Comparison of ENCODE assay signal across 24 cellular contexts in genomic region chr11:35131094-35131493, GRCh38. TPM values are rescaled to one million over a fixed set of nuclear protein-coding genes. Genes with fewer than 3 reads are reported as not detected.
DNase-seq lines count a peak whose midpoint lies in the region; ATAC-seq, FAIRE-seq and TF ChIP-seq lines count a peak whose summit lies in the region.
"Had no signal": no experiment of that assay in that cellular context is flagged by ENCODE, and none has a peak within 500 bp of the region (broad histone marks: within the 10 kb centered on the region; RNA-seq: fewer than 3 reads in every experiment).

No MANE protein-coding gene starts in this region.

- H3K27ac ChIP-seq in GM23338 (ENCODE audit: low read depth), result no peak overlapping the region
- H3K27ac ChIP-seq: BLaER1 treated with 17β-estradiol and CSF1 and Interleukin-3, amounts not matched to agents 10 nM and 100 nM; PC-9; RWPE1; SK-N-MC had no signal

- no peak for DNase-seq in GM12892 (ENCODE audit: insufficient read length)
- no peak for DNase-seq in GM23338 (ENCODE audit: low spot score)
- DNase-seq in activated B cell treated with CpG ODN at 0.5 μM for 24 hours, result no peak
- DNase-seq in stimulated activated naive B cell treated with anti-CD40 and anti-IgM and Interleukin-4, amounts not matched to agents 10 μg/mL and 1 μg/mL and 100 μg/mL, for 72 hours, result no peak
- no peak for DNase-seq in pons (ENCODE audit: low spot score)
- no peak for DNase-seq in SW 1271 (lab: John Stamatoyannopoulos, UW)
- no peak for DNase-seq in NCI-H1436 treated with DMSO at 0.1 percent for 48 hours (lab: John Stamatoyannopoulos, UW)
- DNase-seq: Calu3; CD8-positive, alpha-beta memory T cell; DMS153; H9; HFFc6; KBM-7; NCI-H1092; NCI-H1436; NCI-H2029 treated with DMSO at 0.1 percent for 48 hours; NCI-H2171; NCI-H345; NCI-H524 treated with DMSO at 0.1 percent for 48 hours; PC-9; SHP77 treated with DMSO at 0.1 percent for 48 hours had no signal

- TF ChIP-seq POLR2A in GM12892 (IDR thresholded peaks at IDR 0.05; ENCODE audit: low read depth, low read length), result no peak

- H3K36me3 Mint-ChIP-seq in GM23338 (ENCODE audit: low read depth), result no peaks in the 10 kb centered on the region
- H3K36me3 Mint-ChIP-seq in activated B cell treated with CpG ODN at 0.5 μM for 24 hours (ENCODE audit: low read depth), result no peaks in the 10 kb centered on the region
- no peaks in the 10 kb centered on the region for H3K36me3 Mint-ChIP-seq in stimulated activated naive B cell treated with anti-CD40 and anti-IgM and Interleukin-4, amounts not matched to agents 10 μg/mL and 1 μg/mL and 100 μg/mL, for 72 hours

- no peaks in the 10 kb centered on the region for H3K36me3 ChIP-seq in GM23338 (ENCODE audit: insufficient read depth)
- H3K36me3 ChIP-seq: BLaER1 treated with 17β-estradiol and CSF1 and Interleukin-3, amounts not matched to agents 10 nM and 100 nM had no signal

- H3K4me3 ChIP-seq in GM23338, result no peak overlapping the region
- H3K4me3 ChIP-seq: BLaER1 treated with 17β-estradiol and CSF1 and Interleukin-3, amounts not matched to agents 10 nM and 100 nM; PC-9; SK-N-MC had no signal

- ATAC-seq in GM23338 (no peak), activated B cell treated with CpG ODN at 0.5 μM for 24 hours (ENCODE audit: low read depth) (peak; percentile 6)
- ATAC-seq in stimulated activated naive B cell treated with anti-CD40 and anti-IgM and Interleukin-4, amounts not matched to agents 10 μg/mL and 1 μg/mL and 100 μg/mL, for 72 hours (replicated peaks), result peak; percentile 21 to 25

- H3K4me1 Mint-ChIP-seq in GM23338, result peaks cover 5% of the 10 kb centered on the region
- H3K4me1 Mint-ChIP-seq in activated B cell treated with CpG ODN at 0.5 μM for 24 hours, result peaks cover 67% of the 10 kb centered on the region
- H3K4me1 Mint-ChIP-seq in stimulated activated naive B cell treated with anti-CD40 and anti-IgM and Interleukin-4, amounts not matched to agents 10 μg/mL and 1 μg/mL and 100 μg/mL, for 72 hours, result peaks cover 45 to 46% of the 10 kb centered on the region in 2 donors

- CTCF ChIA-PET in activated B cell treated with CpG ODN at 0.5 μM for 24 hours (lab: Charles Lee), result interaction anchor here (2.3 kb wide), 1 partner anchor 10 kb away, joined by 6 read pairs; no protein-coding TSS in a partner anchor

- H3K27me3 ChIP-seq in GM23338 (ENCODE audit: insufficient read depth), result 0 out of 2 replicates have a peak, but pooled peaks cover 3% of the 10 kb centered on the region
- H3K27me3 ChIP-seq: BLaER1 treated with 17β-estradiol and CSF1 and Interleukin-3, amounts not matched to agents 10 nM and 100 nM had no signal

- no peaks in the 10 kb centered on the region for H4K20me1 ChIP-seq in GM23338 (replicated peaks; ENCODE audit: insufficient read depth)
- H4K20me1 ChIP-seq: BLaER1 treated with 17β-estradiol and CSF1 and Interleukin-3, amounts not matched to agents 10 nM and 100 nM had no signal

- H3K9me2 ChIP-seq in GM23338 (ENCODE audit: insufficient read depth), result no peaks in the 10 kb centered on the region

- H3F3A ChIP-seq in GM23338 (replicated peaks; ENCODE audit: low read depth), result no peaks in the 10 kb centered on the region

- 0 out of 2 replicates have a peak overlapping the region, but pooled peaks have one; percentile 32 for H2AFZ ChIP-seq in GM23338
- H2AFZ ChIP-seq: PC-9 had no signal

- H3K4me2 ChIP-seq in GM23338, result no peak overlapping the region
- H3K4me2 ChIP-seq: BLaER1 treated with 17β-estradiol and CSF1 and Interleukin-3, amounts not matched to agents 10 nM and 100 nM; PC-9 had no signal

- no peaks in the 10 kb centered on the region for H3K79me2 ChIP-seq in GM23338 (replicated peaks; ENCODE audit: insufficient read depth)

- no peak overlapping the region for H3K27ac Mint-ChIP-seq in GM23338
- H3K27ac Mint-ChIP-seq in activated B cell treated with CpG ODN at 0.5 μM for 24 hours, result peak overlapping the region; percentile 69
- no peak overlapping the region for H3K27ac Mint-ChIP-seq in stimulated activated naive B cell treated with anti-CD40 and anti-IgM and Interleukin-4, amounts not matched to agents 10 μg/mL and 1 μg/mL and 100 μg/mL, for 72 hours
- H3K27ac Mint-ChIP-seq: H9, HFFc6 had no signal

- FAIRE-seq in GM12892 (lab: Jason Lieb, UNC), result peak; percentile 82

- H3K27me3 Mint-ChIP-seq in GM23338 (ENCODE audit: insufficient read depth, low read depth, poor library complexity), result no peaks in the 10 kb centered on the region
- H3K27me3 Mint-ChIP-seq in activated B cell treated with CpG ODN at 0.5 μM for 24 hours, result no peaks in the 10 kb centered on the region
- no peaks in the 10 kb centered on the region for H3K27me3 Mint-ChIP-seq in stimulated activated naive B cell treated with anti-CD40 and anti-IgM and Interleukin-4, amounts not matched to agents 10 μg/mL and 1 μg/mL and 100 μg/mL, for 72 hours
- H3K27me3 Mint-ChIP-seq: CD8-positive, alpha-beta memory T cell had no signal

- POLR2A ChIA-PET in activated B cell treated with CpG ODN at 0.5 μM for 24 hours (lab: Charles Lee), result interaction anchor here (0.6 to 10.1 kb wide), 8 partner anchors 10 to 90 kb away, joined by 3 to 222 read pairs (median 4); partner anchors contain the start of gene CD44

- H3K9me3 Mint-ChIP-seq in GM23338 (no peaks in the 10 kb centered on the region), activated B cell treated with CpG ODN at 0.5 μM for 24 hours (no peaks in the 10 kb centered on the region)
- no peaks in the 10 kb centered on the region for H3K9me3 Mint-ChIP-seq in stimulated activated naive B cell treated with anti-CD40 and anti-IgM and Interleukin-4, amounts not matched to agents 10 μg/mL and 1 μg/mL and 100 μg/mL, for 72 hours
- H3K9me3 Mint-ChIP-seq: CD8-positive, alpha-beta memory T cell; H9; HFFc6 had no signal

- intact Hi-C loops in activated B cell treated with CpG ODN at 0.5 μM for 24 hours (cut with micrococcal nuclease), result loop anchor here (1.0 kb wide), 1 partner anchor 8 kb away; the partner anchor contains the start of gene CD44

- TF ChIP-seq CTCF in GM23338 (conservative IDR thresholded peaks at IDR 0.05; ENCODE audit: low read depth in 2 of 2) (no peak), activated B cell treated with CpG ODN at 0.5 μM for 24 hours (IDR thresholded peaks at IDR 0.05) (no peak)

- H3K4me3 Mint-ChIP-seq in GM23338, result no peak overlapping the region
- peak overlapping the region; percentile 13 for H3K4me3 Mint-ChIP-seq in activated B cell treated with CpG ODN at 0.5 μM for 24 hours
- H3K4me3 Mint-ChIP-seq in stimulated activated naive B cell treated with anti-CD40 and anti-IgM and Interleukin-4, amounts not matched to agents 10 μg/mL and 1 μg/mL and 100 μg/mL, for 72 hours, result no peak overlapping the region
- H3K4me3 Mint-ChIP-seq: CD8-positive, alpha-beta memory T cell; H9; HFFc6 had no signal

- 0 out of 2 replicates have a peak, but pooled peaks cover 11% of the 10 kb centered on the region for H3K4me1 ChIP-seq in GM23338 (ENCODE audit: insufficient read depth)

TF ChIP-seq in GM23338, 12 proteins besides CTCF, POLR2A, EP300 and RAD21 (continues in another document):
- TF ChIP-seq EZH2phosphoT487 (IDR thresholded peaks at IDR 0.05; ENCODE audit: unreplicated experiment) (no peak), POLR2AphosphoS5 (IDR thresholded peaks at IDR 0.05; ENCODE audit: low read depth) (no peak)

RNA-seq across cellular contexts. Expression of gene CD44, which starts 7.9 kb away (rescaled TPM):
- 449 TPM for polyA plus RNA-seq in GM12892 (2012; ENCODE audit: missing spikeins)
- 8.3 and 10.1 TPM in 2 replicates for total RNA-seq in GM23338 (2014; rRNA removed; shearing (Covaris generic))
- polyA plus RNA-seq in GM23338 (2016; fragmentation: Nextera tagmentation; extraction: Ambion mirVana), result 3.8 and 4.0 TPM in 2 replicates
- 1,441 and 1,546 TPM in 2 replicates for total RNA-seq in activated B cell treated with CpG ODN at 0.5 μM for 24 hours

Comparison
In these comparisons a context has a peak if more than half of its experiments do, and no peak if none do; other contexts are left out.
1. RNA of gene CD44, which starts 7.9 kb away (total RNA-seq): 1,441 to 1,546 TPM in activated B cell treated with CpG ODN at 0.5 μM for 24 hours; 8.3 to 10.1 TPM in GM23338; every median in the first group is over 100 times any median in the second.